ENCODE assay signal across 19 cellular contexts in genomic region chr14:96263347-96264199, GRCh38. TPM values are rescaled to one million over a fixed set of nuclear protein-coding genes. Genes with fewer than 3 reads are reported as not detected.
DNase-seq lines count a peak whose midpoint lies in the region; FAIRE-seq and TF ChIP-seq lines count a peak whose summit lies in the region.
"Had no signal": no experiment of that assay in that cellular context is flagged by ENCODE, and none has a peak within 500 bp of the region (broad histone marks: within the 10 kb centered on the region; RNA-seq: fewer than 3 reads in every experiment).

No MANE protein-coding gene starts in this region.

- no peak overlapping the region for H3K14ac ChIP-seq in H1 (ENCODE audit: insufficient read length)

- H3K79me2 ChIP-seq in H1 (ENCODE audit: control insufficient read depth in 1 of 2, insufficient read depth in 2 of 2, low read length in 2 of 2), result no peaks in the 10 kb centered on the region

- H3K23ac ChIP-seq in H1 (ENCODE audit: insufficient read length), result no peak overlapping the region

- H3K27me3 ChIP-seq in H1 (replicated peaks in 1 of 4; ENCODE audit: control insufficient read depth in 3 of 4, extremely low read depth in 1 of 4, insufficient read depth in 3 of 4, low read length in 3 of 4) (no peaks in the 10 kb centered on the region), sigmoid colon (no peaks in the 10 kb centered on the region), tibial artery (peaks cover 0 to 10% of the 10 kb centered on the region in 2 donors)

- no peaks in the 10 kb centered on the region for H4K20me1 ChIP-seq in H1 (replicated peaks in 1 of 2; ENCODE audit: control insufficient read depth in 1 of 2, insufficient read depth in 2 of 2, low read length in 2 of 2)

- H3K4me2 ChIP-seq in H1 (ENCODE audit: insufficient read depth in 1 of 2, low read depth in 2 of 2, low read length in 2 of 2), result no peak overlapping the region

- H4K5ac ChIP-seq in H1 (ENCODE audit: insufficient read length, low read depth, low read length), result no peak overlapping the region

- H2AK5ac ChIP-seq in H1 (ENCODE audit: low read depth, low read length), result no peak overlapping the region

- H2BK15ac ChIP-seq in H1 (ENCODE audit: low read length), result no peak overlapping the region

- H3K4ac ChIP-seq in H1 (replicated peaks; ENCODE audit: insufficient read length, low read depth, low read length), result no peak overlapping the region

- no peak overlapping the region for H3K56ac ChIP-seq in H1 (replicated peaks; ENCODE audit: insufficient read length, low read depth, low read length)

- TF ChIP-seq RAD21 in H1 (IDR thresholded peaks at IDR 0.05 in 1 of 2, conservative IDR thresholded peaks at IDR 0.05 in 1 of 2; ENCODE audit: low read depth in 2 of 2, low read length in 2 of 2), result peak in 1 of 2 experiments; percentile 12; a peak in 1 of 4 replicates

- TF ChIP-seq EP300 in H1 (IDR thresholded peaks at IDR 0.05; ENCODE audit: borderline replicate concordance in 1 of 2, low read depth in 2 of 2, low read length in 2 of 2) (no peak), sigmoid colon (IDR thresholded peaks at IDR 0.05) (no peak)

- H3K18ac ChIP-seq in H1 (ENCODE audit: extremely low read depth, low read length), result no peak overlapping the region

- H3K27ac ChIP-seq in H1 (ENCODE audit: low read depth, low read length) (no peak overlapping the region), sigmoid colon (peak overlapping the region in 1 of 4 donors; percentile 34), tibial artery (no peak overlapping the region)
- H3K27ac ChIP-seq: foreskin keratinocyte had no signal

- DNase-seq in NCI-H82 (lab: John Stamatoyannopoulos, UW), result peak; percentile 20
- no peak for DNase-seq in NCI-H82 treated with DMSO at 0.1 percent for 48 hours (lab: John Stamatoyannopoulos, UW; ENCODE audit: unreplicated experiment)
- peak; percentile 77 for DNase-seq in NCI-H69 (lab: John Stamatoyannopoulos, UW)
- DNase-seq in H1 (ENCODE audit: low read depth in 1 of 2, low spot score in 2 of 2), result no peak
- DNase-seq in sigmoid colon, result peak; percentile 21
- no peak for DNase-seq in activated CD4-positive, alpha-beta T cell treated with anti-CD3 and anti-CD28 coated beads for 4 hours
- no peak for DNase-seq in germinal center (ENCODE audit: low spot score)
- no peak for DNase-seq in tibial artery
- DNase-seq: activated CD8-positive, alpha-beta memory T cell treated with anti-CD3 and anti-CD28 coated beads, Interleukin-2, amount 10 ng/mL, durations not matched to agents 7 days and 5 days; activated effector memory CD4-positive, alpha-beta T cell treated with anti-CD3 and anti-CD28 coated beads, Interleukin-2, amount 50 U/mL, for 16 hours; amniotic stem cell; CD8-positive, alpha-beta T cell; EL; foreskin keratinocyte; NCI-H2107; stimulated activated CD4-positive, alpha-beta T cell treated with anti-CD3 and anti-CD28 coated beads, Interleukin-2, amount 100 ng/mL, for 24 hours had no signal

- H2AFZ ChIP-seq in H1 (ENCODE audit: low read length), result no peak overlapping the region

- no peak overlapping the region for H2BK5ac ChIP-seq in H1 (ENCODE audit: low read depth, low read length)

- POLR2A ChIA-PET in H1 (lab: Charles Lee; ENCODE audit: partially characterized antibody), result no interaction called here

- FAIRE-seq in H1 (lab: Jason Lieb, UNC), result no peak

- H3K4me3 ChIP-seq in H1 (ENCODE audit: extremely low read depth in 1 of 4, insufficient read depth in 2 of 4, low read depth in 3 of 4, low read length in 4 of 4) (no peak overlapping the region), sigmoid colon (no peak overlapping the region), tibial artery (no peak overlapping the region)

- no peaks in the 10 kb centered on the region for H3K4me1 ChIP-seq in H1 (replicated peaks in 1 of 4; ENCODE audit: control insufficient read depth in 3 of 4, insufficient read depth in 4 of 4, low read length in 3 of 4)
- peaks cover 0 to 43% (median 24%) of the 10 kb centered on the region in 4 donors for H3K4me1 ChIP-seq in sigmoid colon
- H3K4me1 ChIP-seq in tibial artery, result no peaks in the 10 kb centered on the region

- H3K36me3 ChIP-seq in H1 (ENCODE audit: control insufficient read depth in 2 of 4, insufficient read depth in 4 of 4, low read length in 3 of 4) (no peaks in the 10 kb centered on the region), sigmoid colon (no peaks in the 10 kb centered on the region), tibial artery (no peaks in the 10 kb centered on the region)

- peak in 2 of 3 experiments; percentile 12 to 28; a peak in 2 of 4 replicates for TF ChIP-seq CTCF in H1 (IDR thresholded peaks at IDR 0.05; ENCODE audit: control extremely low read depth in 1 of 3, insufficient read depth in 1 of 3, low read depth in 1 of 3, low read length in 3 of 3)
- no peak for TF ChIP-seq CTCF in sigmoid colon (IDR thresholded peaks at IDR 0.05)
- no peak for TF ChIP-seq CTCF in tibial artery (IDR thresholded peaks at IDR 0.05)

- intact Hi-C loops in sigmoid colon (cut with DNase I), result no loop called here
- intact Hi-C loops in tibial artery (cut with DNase I; ENCODE audit: low total_unique reads), result no loop called here

- WGBS in H1 (ENCODE audit: extremely low coverage in 1 of 2, insufficient coverage in 1 of 2, insufficient read length in 1 of 2, insufficient replicate concordance in 2 of 2, low coverage in 1 of 2, low lambda C conversion rate in 2 of 2, missing lambda C conversion rate in 1 of 2), 2 experiments, result 88% methylated on average over 20 of the region's 20 CpGs; no CpG with 5 or more reads in 1 of the 2 experiments
- 78 to 83% methylated on average over 20 of the region's 20 CpGs for WGBS in sigmoid colon, 2 donors

- H4K8ac ChIP-seq in H1 (ENCODE audit: extremely low read depth, insufficient read depth, low read length), result no peak overlapping the region

- H2BK120ac ChIP-seq in H1 (replicated peaks; ENCODE audit: low read depth, low read length), result no peak overlapping the region

- H2BK20ac ChIP-seq in H1 (ENCODE audit: low read length), result no peak overlapping the region

- H4K91ac ChIP-seq in H1 (replicated peaks; ENCODE audit: insufficient read length, low read length), result no peak overlapping the region

- CTCF ChIA-PET in H1 (lab: Charles Lee; ENCODE audit: partially characterized antibody), result interaction anchor here (0.6 to 7.1 kb wide), 11 partner anchors 10 to 599 kb away, joined by 3 to 67 read pairs (median 3); partner anchors contain the start of gene BDKRB2

- peaks cover 0 to 7% of the 10 kb centered on the region in 2 experiments; a peak in 2 of 4 replicates for H3K9me3 ChIP-seq in H1 (ENCODE audit: insufficient read depth in 2 of 2, low read depth in 1 of 2, low read length in 1 of 2)
- no peaks in the 10 kb centered on the region for H3K9me3 ChIP-seq in sigmoid colon
- peaks cover 0 to 13% (median 11%) of the 10 kb centered on the region in 3 donors for H3K9me3 ChIP-seq in tibial artery

- no peak overlapping the region for H3K9ac ChIP-seq in H1 (replicated peaks in 1 of 4; ENCODE audit: extremely low read depth in 1 of 4, low read depth in 3 of 4, low read length in 3 of 4)

- no peak for TF ChIP-seq POLR2A in H1 (IDR thresholded peaks at IDR 0.05; ENCODE audit: control extremely low read depth in 1 of 2, low read depth in 2 of 2, low read length in 2 of 2)
- no peak for TF ChIP-seq POLR2A in sigmoid colon (IDR thresholded peaks at IDR 0.05)

- H3K23me2 ChIP-seq in H1 (ENCODE audit: low read depth, low read length), result no peaks in the 10 kb centered on the region

- no peak overlapping the region for H2BK12ac ChIP-seq in H1 (ENCODE audit: low read depth, low read length)

- H3K79me1 ChIP-seq in H1 (ENCODE audit: low read depth, low read length), result no peaks in the 10 kb centered on the region

TF ChIP-seq in H1, 55 proteins besides CTCF, POLR2A, EP300 and RAD21:
- TF ChIP-seq SAP30 (IDR thresholded peaks at IDR 0.05; ENCODE audit: insufficient read depth, insufficient replicate concordance, low read length) (no peak), GABPA (IDR thresholded peaks at IDR 0.05; ENCODE audit: borderline replicate concordance, insufficient read depth, low read length) (no peak), CREB1 (IDR thresholded peaks at IDR 0.05) (no peak), YY1 (IDR thresholded peaks at IDR 0.05; ENCODE audit: low read depth, low read length) (no peak)

RNA-seq across cellular contexts. Expression of gene BDKRB1, which starts 7.6 kb away (rescaled TPM):
- total RNA-seq in H1 (2021; fragmentation: NEBNext Ultra II Directional; extraction: Animal tissue kit (Norgen Biotek cat#: 25700)), result not detected in 2 replicates
- 0.17 and 0.27 TPM in 2 replicates for polyA plus RNA-seq in H1 (2011; rRNA removed)
- 0.06 TPM for polyA plus RNA-seq in H1 (2011; cell fraction: cytosol; rRNA removed)
- 0.34 TPM for polyA plus RNA-seq in H1 (2011; cell fraction: nucleus; rRNA removed)
- polyA plus RNA-seq in H1 (2012, experiment 1 of 2), result 0.15 TPM in 1 of 4 replicates, not detected in the others
- polyA plus RNA-seq in H1 (2012, experiment 2 of 2), result not detected
- 0.08 TPM for polyA plus RNA-seq in H1 (2013, experiment 1 of 2)
- 0.15 TPM for polyA plus RNA-seq in H1 (2013, experiment 2 of 2)
- not detected in 2 replicates for polyA minus RNA-seq in H1 (2011; rRNA and poly(A)+ RNA removed)
- polyA minus RNA-seq in H1 (2011; cell fraction: cytosol; rRNA and poly(A)+ RNA removed), result 1.1 TPM
- polyA minus RNA-seq in H1 (2011; cell fraction: nucleus; rRNA and poly(A)+ RNA removed), result not detected
- total RNA-seq in sigmoid colon, result 1 to 10 TPM in 2 of 4 donors, under 1 TPM in 2; 0.33 to 2.9 (median 0.73) TPM
- 1 to 10 TPM; 2.4 to 4.9 (median 4.2) TPM for polyA plus RNA-seq in sigmoid colon
- total RNA-seq: A673; activated CD8-positive, alpha-beta memory T cell treated with anti-CD3 and anti-CD28 coated beads, Interleukin-2, amount 10 ng/mL, durations not matched to agents 7 days and 5 days; CD8-positive, alpha-beta T cell; Right ventricle myocardium inferior; T-helper 2 cell treated with Interferon-gamma antibody and Interleukin-4, amounts not matched to agents 100 ng/mL and 5 ng/mL, for 36 hours had no signal

RNA-seq across cellular contexts. Expression of gene BDKRB2, which starts 58.9 kb away (rescaled TPM):
- 0.13 TPM in 2 replicates for total RNA-seq in H1 (2021; fragmentation: NEBNext Ultra II Directional; extraction: Animal tissue kit (Norgen Biotek cat#: 25700))
- 0.21 and 0.24 TPM in 2 replicates for polyA plus RNA-seq in H1 (2011; rRNA removed)
- 0.28 TPM for polyA plus RNA-seq in H1 (2011; cell fraction: cytosol; rRNA removed)
- 0.30 TPM for polyA plus RNA-seq in H1 (2011; cell fraction: nucleus; rRNA removed)
- 0.20 to 0.33 TPM (median 0.26 TPM) in 4 replicates for polyA plus RNA-seq in H1 (2012, experiment 1 of 2)
- not detected for polyA plus RNA-seq in H1 (2012, experiment 2 of 2)
- polyA plus RNA-seq in H1 (2013, experiment 1 of 2), result 0.20 TPM
- polyA plus RNA-seq in H1 (2013, experiment 2 of 2), result 0.18 TPM
- polyA minus RNA-seq in H1 (2011; rRNA and poly(A)+ RNA removed), result 1.3 and 1.8 TPM in 2 replicates
- polyA minus RNA-seq in H1 (2011; cell fraction: cytosol; rRNA and poly(A)+ RNA removed), result 0.51 TPM
- polyA minus RNA-seq in H1 (2011; cell fraction: nucleus; rRNA and poly(A)+ RNA removed), result 0.70 TPM
- 1 to 10 TPM; 1.8 to 4.5 (median 3.9) TPM for total RNA-seq in sigmoid colon
- polyA plus RNA-seq in sigmoid colon, result 10 to 100 TPM in 1 of 3 donors, 1 to 10 TPM in 2; 6.0 to 10.8 (median 8.7) TPM
- total RNA-seq: activated CD8-positive, alpha-beta memory T cell treated with anti-CD3 and anti-CD28 coated beads, Interleukin-2, amount 10 ng/mL, durations not matched to agents 7 days and 5 days; CD8-positive, alpha-beta T cell; T-helper 2 cell treated with Interferon-gamma antibody and Interleukin-4, amounts not matched to agents 100 ng/mL and 5 ng/mL, for 36 hours had no signal

Comparison
In these comparisons a context has a peak if more than half of its experiments do, and no peak if none do; other contexts are left out.
1. DNase-seq: peak in NCI-H82 (single experiment), NCI-H69 (single experiment) and sigmoid colon (single experiment); none in NCI-H82 treated with DMSO at 0.1 percent for 48 hours (single experiment), H1 (0 of 2), activated CD4-positive, alpha-beta T cell treated with anti-CD3 and anti-CD28 coated beads for 4 hours (0 of 2), germinal center (single experiment) and tibial artery (0 of 2).
2. CTCF ChIP-seq: peak in H1 (2 of 3); none in sigmoid colon (0 of 4) and tibial artery (0 of 2).